23 cellular contexts compared by ENCODE assay signal in the genomic region with DNA sequence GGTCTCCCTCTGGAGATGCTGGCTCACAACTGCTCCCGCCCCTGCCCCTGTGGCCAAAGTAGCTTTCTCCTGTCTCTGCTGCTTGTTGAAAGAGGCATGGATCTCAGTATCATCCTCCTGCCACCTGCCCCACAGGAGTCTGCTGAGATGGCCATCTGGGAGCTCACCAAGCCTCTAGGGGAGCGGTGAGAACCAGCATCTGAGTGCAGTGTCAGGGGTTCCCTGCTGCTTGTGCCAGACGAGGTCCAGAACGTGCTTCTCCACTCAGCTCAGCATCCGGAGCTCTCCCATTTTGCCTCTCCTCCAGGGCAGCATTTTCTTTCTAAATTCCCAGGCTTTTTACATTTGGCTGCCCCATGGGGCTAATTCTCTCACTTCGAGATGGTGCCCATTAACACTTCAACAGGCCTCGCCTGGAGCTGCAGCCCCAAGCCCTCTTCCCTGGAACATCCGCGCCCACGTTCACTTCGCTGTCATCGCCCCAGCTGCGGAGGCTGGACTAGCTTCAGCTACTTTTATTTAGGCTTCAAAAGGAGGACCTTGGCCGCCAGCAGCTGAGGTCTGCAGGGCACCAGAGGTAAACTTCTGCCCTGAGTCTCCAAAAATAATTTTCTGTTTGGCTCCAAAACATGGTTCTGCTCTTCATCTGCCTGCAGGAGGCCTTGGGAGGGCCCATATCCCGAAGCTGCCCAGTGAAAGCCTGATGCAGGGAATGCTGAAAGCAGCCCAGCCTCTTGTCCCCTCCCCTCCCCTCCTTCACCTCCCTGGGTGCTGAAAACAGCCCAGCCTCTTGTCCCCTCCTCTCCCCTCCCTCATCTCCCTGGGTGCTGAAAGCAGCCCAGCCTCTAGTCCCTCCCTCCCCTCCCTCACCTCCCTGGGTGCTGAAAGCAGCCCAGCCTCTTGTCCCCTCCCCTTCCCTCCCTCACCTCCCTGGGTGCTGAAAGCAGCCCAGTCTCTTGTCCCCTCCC. TPM values are rescaled to one million over a fixed set of nuclear protein-coding genes. Genes with fewer than 3 reads are reported as not detected.
DNase-seq lines count a peak whose midpoint lies in the region; ATAC-seq and TF ChIP-seq lines count a peak whose summit lies in the region.
"Had no signal": no experiment of that assay in that cellular context is flagged by ENCODE, and none has a peak within 500 bp of the region (broad histone marks: within the 10 kb centered on the region; RNA-seq: fewer than 3 reads in every experiment).

No MANE protein-coding gene starts in this region.

- ATAC-seq in HG02970 (IDR thresholded peaks at IDR 0.05; ENCODE audit: low FRiP score, unreplicated experiment) = no peak
- ATAC-seq: gastrocnemius medialis; natural killer cell; stimulated activated effector memory CD8-positive, alpha-beta T cell treated with anti-CD3 and anti-CD28 coated beads, Interleukin-12 subunit alpha, Interleukin-12 subunit beta, amount 100 ng/mL, for 72 hours had no signal

- peaks cover 9% of the 10 kb centered on the region for H3K27me3 Mint-ChIP-seq in brain

- peaks cover 39% of the 10 kb centered on the region for H3K4me1 Mint-ChIP-seq in brain
- H3K4me1 Mint-ChIP-seq: natural killer cell had no signal

- H3K9me3 Mint-ChIP-seq in brain = peaks cover 3 to 4% (median 3%) of the 10 kb centered on the region in 5 experiments
- H3K9me3 Mint-ChIP-seq: natural killer cell; stimulated activated effector memory CD8-positive, alpha-beta T cell treated with anti-CD3 and anti-CD28 coated beads, Interleukin-12 subunit alpha, Interleukin-12 subunit beta, amount 100 ng/mL, for 72 hours had no signal

- DNase-seq in EH (ENCODE audit: low read depth) (peak; percentile 49), NCI-H510A treated with DMSO at 0.1 percent for 48 hours (lab: John Stamatoyannopoulos, UW) (peak; percentile 58), mucosa of gallbladder (ENCODE audit: low spot score) (peak; percentile 14), DMS153 treated with DMSO at 0.1 percent for 48 hours (lab: John Stamatoyannopoulos, UW; ENCODE audit: unreplicated experiment) (no peak), HPDE6-E6E7 (ENCODE audit: extremely low spot score) (no peak)
- no peak for DNase-seq in stimulated activated CD4-positive, alpha-beta T cell treated with anti-CD3 and anti-CD28 coated beads, Interleukin-2, amount 100 ng/mL, for 48 hours
- DNase-seq: activated CD8-positive, alpha-beta memory T cell treated with anti-CD3 and anti-CD28 coated beads, Interleukin-2, amount 50 U/mL, for 4 hours; activated gamma-delta T cell treated with Interleukin-2 at 50 U/mL for 16 hours; amygdala; colonic mucosa; gastrocnemius medialis; Karpas-422; natural killer cell; NCI-H1105; NCI-H2227 treated with DMSO at 0.1 percent for 48 hours; stimulated activated CD4-positive, alpha-beta T cell treated with anti-CD3 and anti-CD28 coated beads, Interleukin-12 subunit alpha, Interleukin-12 subunit beta, amount 100 ng/mL, for 4 hours; thyroid gland had no signal

- H3K4me3 Mint-ChIP-seq in brain = peak overlapping the region in 1 of 5 experiments; percentile 35
- H3K4me3 Mint-ChIP-seq: natural killer cell; stimulated activated effector memory CD8-positive, alpha-beta T cell treated with anti-CD3 and anti-CD28 coated beads, Interleukin-12 subunit alpha, Interleukin-12 subunit beta, amount 100 ng/mL, for 72 hours had no signal

- peak in 1 of 2 experiments; percentile 16 for TF ChIP-seq CTCF in brain (conservative IDR thresholded peaks at IDR 0.05)

- peak overlapping the region in 3 of 5 experiments; percentile 24 to 81 (median 49) for H3K27ac Mint-ChIP-seq in brain
- H3K27ac Mint-ChIP-seq: natural killer cell; stimulated activated effector memory CD8-positive, alpha-beta T cell treated with anti-CD3 and anti-CD28 coated beads, Interleukin-12 subunit alpha, Interleukin-12 subunit beta, amount 100 ng/mL, for 72 hours had no signal

- no peaks in the 10 kb centered on the region for H3K36me3 Mint-ChIP-seq in brain
- H3K36me3 Mint-ChIP-seq: natural killer cell; stimulated activated effector memory CD8-positive, alpha-beta T cell treated with anti-CD3 and anti-CD28 coated beads, Interleukin-12 subunit alpha, Interleukin-12 subunit beta, amount 100 ng/mL, for 72 hours had no signal

RNA-seq across cellular contexts. Expression of gene MLN, which starts 25.2 kb away (rescaled TPM):
- not detected for polyA plus RNA-seq in brain (ENCODE audit: insufficient read depth, low read depth, low replicate concordance)
- not detected for total RNA-seq in mucosa of gallbladder
- total RNA-seq: gastrocnemius medialis; lung microvascular endothelial cell; natural killer cell; pulmonary artery endothelial cell; T-helper 2 cell treated with Interferon-gamma antibody and Interleukin-4, amounts not matched to agents 100 ng/mL and 5 ng/mL, for 36 hours; thyroid gland had no signal

RNA-seq across cellular contexts. Expression of gene LEMD2, which starts 40.1 kb away (rescaled TPM):
- 49.4 TPM for polyA plus RNA-seq in brain (ENCODE audit: insufficient read depth, low read depth, low replicate concordance)
- 68.4 TPM for total RNA-seq in mucosa of gallbladder

Comparison
In these comparisons a context has a peak if more than half of its experiments do, and no peak if none do; other contexts are left out.
1. DNase-seq: peak in EH (single experiment), NCI-H510A treated with DMSO at 0.1 percent for 48 hours (single experiment) and mucosa of gallbladder (single experiment); none in DMS153 treated with DMSO at 0.1 percent for 48 hours (single experiment), stimulated activated CD4-positive, alpha-beta T cell treated with anti-CD3 and anti-CD28 coated beads, Interleukin-2, amount 100 ng/mL, for 48 hours (0 of 2) and HPDE6-E6E7 (single experiment).